14 cellular contexts compared by ENCODE assay signal in genomic region chr11:36360833-36361232, GRCh38.
DNase-seq lines count a peak whose midpoint lies in the region; ATAC-seq and TF ChIP-seq lines count a peak whose summit lies in the region.
"Had no signal": no experiment of that assay in that cellular context is flagged by ENCODE, and none has a peak within 500 bp of the region (broad histone marks: within the 10 kb centered on the region; RNA-seq: fewer than 3 reads in every experiment).

No MANE protein-coding gene starts in this region.

- H3K36me3 ChIP-seq in PC-9 (ENCODE audit: low read depth) (no peaks in the 10 kb centered on the region), subcutaneous abdominal adipose tissue (ENCODE audit: control insufficient read depth in 5 of 5, insufficient read depth in 5 of 5, low read length in 5 of 5) (no peaks in the 10 kb centered on the region)
- H3K36me3 ChIP-seq: Peyer's patch had no signal

- H3K4me1 ChIP-seq in PC-9 (replicated peaks; ENCODE audit: insufficient read depth) (peaks cover 39% of the 10 kb centered on the region), subcutaneous abdominal adipose tissue (ENCODE audit: control insufficient read depth in 5 of 5, insufficient read depth in 5 of 5, low read length in 5 of 5) (peaks cover 2 to 38% (median 19%) of the 10 kb centered on the region in 5 donors)
- H3K4me1 ChIP-seq: psoas muscle had no signal

- H3K79me2 ChIP-seq in PC-9 (ENCODE audit: low read depth), result no peaks in the 10 kb centered on the region

- H3K9ac ChIP-seq in subcutaneous abdominal adipose tissue (ENCODE audit: low read length in 5 of 5), result peak overlapping the region in 1 of 5 donors; percentile 31

- peaks cover 9% of the 10 kb centered on the region for H3F3A ChIP-seq in PC-9 (ENCODE audit: insufficient read depth, low read depth)

- intact Hi-C loops in PC-9 (cut with micrococcal nuclease; ENCODE audit: unreplicated experiment) (loop anchor here (5.0 kb wide), 1 partner anchor 86 kb away; no protein-coding TSS in a partner anchor), left colon (cut with DNase I, micrococcal nuclease) (no loop called here)

- no peak overlapping the region for H3K27ac Mint-ChIP-seq in activated T-cell treated with anti-CD3 and anti-CD28 coated beads, Interleukin-2, amount 50 U/mL, for 72 hours

- no peak for TF ChIP-seq CTCF in PC-9 (conservative IDR thresholded peaks at IDR 0.05)
- no peak for TF ChIP-seq CTCF in fibroblast of the aortic adventitia (IDR thresholded peaks at IDR 0.05; ENCODE audit: insufficient read depth, low read length)

- POLR2A ChIA-PET in PC-9 (lab: Charles Lee; ENCODE audit: unreplicated experiment), result no interaction called here

- H3K27me3 ChIP-seq in PC-9 (ENCODE audit: insufficient read depth, low read depth), result no peaks in the 10 kb centered on the region
- no peaks in the 10 kb centered on the region for H3K27me3 ChIP-seq in subcutaneous abdominal adipose tissue (ENCODE audit: control insufficient read depth in 5 of 5, insufficient read depth in 4 of 5, low read length in 5 of 5)
- H3K27me3 ChIP-seq: Peyer's patch had no signal

- H3K36me3 Mint-ChIP-seq in activated T-cell treated with anti-CD3 and anti-CD28 coated beads, Interleukin-2, amount 50 U/mL, for 72 hours (ENCODE audit: insufficient read depth in 2 of 2), result no peaks in the 10 kb centered on the region

- H3K4me3 ChIP-seq in PC-9 (no peak overlapping the region), fibroblast of the aortic adventitia (ENCODE audit: low read depth, low read length) (no peak overlapping the region), subcutaneous abdominal adipose tissue (ENCODE audit: low read depth in 1 of 5, low read length in 5 of 5) (peak overlapping the region in 3 of 5 donors; percentile 25 to 42 (median 40))
- H3K4me3 ChIP-seq: coronary artery, Peyer's patch, psoas muscle had no signal

- no peak for DNase-seq in activated T-cell treated with anti-CD3 and anti-CD28 coated beads, Interleukin-2, amount 50 U/mL, for 72 hours
- no peak for DNase-seq in activated T-cell treated with anti-CD3 and anti-CD28 coated beads, Interleukin-2, amount 50 U/mL, for 48 hours
- DNase-seq in PC-9 (no peak), fibroblast of the aortic adventitia (ENCODE audit: low read depth) (peak; percentile 12), NCI-H69 (lab: John Stamatoyannopoulos, UW) (no peak), left colon (no peak)
- no peak for DNase-seq in stimulated activated naive CD4-positive, alpha-beta T cell (lab: John Stamatoyannopoulos, UW)
- DNase-seq: DMS79 treated with DMSO at 0.1 percent for 48 hours, NCI-H1092 treated with DMSO at 0.1 percent for 48 hours, NCI-H446 treated with DMSO at 0.1 percent for 48 hours, Peyer's patch, psoas muscle had no signal

- peak overlapping the region; percentile 54 to 63 for H3K4me3 Mint-ChIP-seq in activated T-cell treated with anti-CD3 and anti-CD28 coated beads, Interleukin-2, amount 50 U/mL, for 72 hours

- H3K27ac ChIP-seq in PC-9 (0 out of 2 replicates have a peak overlapping the region, but pooled peaks have one; percentile 61), subcutaneous abdominal adipose tissue (ENCODE audit: low read depth, low read length) (no peak overlapping the region)
- H3K27ac ChIP-seq: coronary artery, psoas muscle had no signal

- H3K9me2 ChIP-seq in PC-9 (ENCODE audit: insufficient read depth), result no peaks in the 10 kb centered on the region

- no peak overlapping the region for H2AFZ ChIP-seq in PC-9

- no peaks in the 10 kb centered on the region for H3K9me3 ChIP-seq in PC-9 (ENCODE audit: insufficient read depth, low read depth)
- no peaks in the 10 kb centered on the region for H3K9me3 ChIP-seq in subcutaneous abdominal adipose tissue (ENCODE audit: control insufficient read depth in 5 of 5, low read length in 5 of 5)
- H3K9me3 ChIP-seq: Peyer's patch, psoas muscle had no signal

- BruUV-seq in PC-9 (replicated peaks; lab: Mats Ljungman, UMichigan), result no TSS peak

- H3K9me3 Mint-ChIP-seq in activated T-cell treated with anti-CD3 and anti-CD28 coated beads, Interleukin-2, amount 50 U/mL, for 72 hours, result no peaks in the 10 kb centered on the region

- ATAC-seq in activated T-cell treated with anti-CD3 and anti-CD28 coated beads, Interleukin-2, amount 50 U/mL, for 72 hours (replicated peaks in 1 of 2), result peak in 1 of 2 donors; percentile 29
- no peak for ATAC-seq in left colon
- ATAC-seq: psoas muscle had no signal

- no peaks in the 10 kb centered on the region for H4K20me1 ChIP-seq in PC-9 (ENCODE audit: insufficient read depth)

- H3K4me1 Mint-ChIP-seq in activated T-cell treated with anti-CD3 and anti-CD28 coated beads, Interleukin-2, amount 50 U/mL, for 72 hours (ENCODE audit: low read depth), result peaks cover 61% of the 10 kb centered on the region

- peak overlapping the region; percentile 64; the same call in 1 of the 2 replicates for H3K4me2 ChIP-seq in PC-9

- CTCF ChIA-PET in PC-9 (lab: Charles Lee), result no interaction called here

- H3K27me3 Mint-ChIP-seq in activated T-cell treated with anti-CD3 and anti-CD28 coated beads, Interleukin-2, amount 50 U/mL, for 72 hours (ENCODE audit: low read depth), result peaks cover 54% of the 10 kb centered on the region

Comparison
In these comparisons a context has a peak if more than half of its experiments do, and no peak if none do; other contexts are left out.
1. H3K4me3 ChIP-seq: peak in subcutaneous abdominal adipose tissue (3 of 5); none in PC-9 (single experiment) and fibroblast of the aortic adventitia (single experiment).